In genomic region chr1:204788470-204788869, GRCh38 we compare ENCODE assay signal across 22 cellular contexts.
DNase-seq lines count a peak whose midpoint lies in the region; ATAC-seq, FAIRE-seq and TF ChIP-seq lines count a peak whose summit lies in the region.
"Had no signal": no experiment of that assay in that cellular context is flagged by ENCODE, and none has a peak within 500 bp of the region (broad histone marks: within the 10 kb centered on the region; RNA-seq: fewer than 3 reads in every experiment).

No MANE protein-coding gene starts in this region.

- TF ChIP-seq CTCF in HepG2 (CRISPR knock-in tag; IDR thresholded peaks at IDR 0.05) (no peak), right lobe of liver (IDR thresholded peaks at IDR 0.05) (no peak), K562 (IDR thresholded peaks at IDR 0.05 in 2 of 3, conservative IDR thresholded peaks at IDR 0.05 in 1 of 3; ENCODE audit: insufficient read depth in 2 of 3, low read depth in 1 of 3, low read length in 3 of 3) (no peak)
- TF ChIP-seq CTCF in activated CD8-positive, alpha-beta T cell treated with anti-CD3 and anti-CD28 coated beads for 36 hours (IDR thresholded peaks at IDR 0.05), result no peak

- TF ChIP-seq EP300 in HepG2 (IDR thresholded peaks at IDR 0.05; ENCODE audit: low read depth in 2 of 2, low read length in 2 of 2), result no peak
- TF ChIP-seq EP300 in HepG2 (CRISPR knock-in tag; IDR thresholded peaks at IDR 0.05; ENCODE audit: borderline replicate concordance), result no peak
- TF ChIP-seq EP300 in K562 (IDR thresholded peaks at IDR 0.05; ENCODE audit: low read length), result no peak

- POLR2A ChIA-PET in HepG2 (lab: Yijun Ruan, JAX), result no interaction called here
- POLR2A ChIA-PET in K562 (lab: Yijun Ruan, JAX), result no interaction called here
- POLR2A ChIA-PET in activated CD8-positive, alpha-beta T cell treated with anti-CD3 and anti-CD28 coated beads for 36 hours (lab: Charles Lee), result no interaction called here

- no peak overlapping the region for H3K27ac ChIP-seq in HepG2 (ENCODE audit: extremely low read length, insufficient read depth, low read length)
- H3K27ac ChIP-seq in right lobe of liver, result no peak overlapping the region
- no peak overlapping the region for H3K27ac ChIP-seq in K562 (ENCODE audit: extremely low read depth, low read depth, low read length)
- H3K27ac ChIP-seq: 22Rv1, BLaER1 had no signal

- no peak for TF ChIP-seq RAD21 in HepG2 (CRISPR knock-in tag; IDR thresholded peaks at IDR 0.05)
- TF ChIP-seq RAD21 in K562 (CRISPR knock-in tag; conservative IDR thresholded peaks at IDR 0.05 in 1 of 2, IDR thresholded peaks at IDR 0.05 in 1 of 2), result no peak

- H3K27me3 Mint-ChIP-seq in activated CD8-positive, alpha-beta T cell treated with anti-CD3 and anti-CD28 coated beads for 36 hours, result peaks cover 34% of the 10 kb centered on the region

- in situ Hi-C loops in HepG2 (cut with HindIII; ENCODE audit: extremely low pct_ligation_motif_present, low pct_unique_long_range_greater_than_20kb) (no loop called here), K562 (cut with MboI) (no loop called here)

- H3K4me3 ChIP-seq in HepG2 (replicated peaks in 1 of 3; ENCODE audit: insufficient read depth in 1 of 3, low read depth in 2 of 3, low read length in 3 of 3), result no peak overlapping the region
- no peak overlapping the region for H3K4me3 ChIP-seq in right lobe of liver
- no peak overlapping the region for H3K4me3 ChIP-seq in K562
- H3K4me3 ChIP-seq: BLaER1 had no signal

- H3K9me3 ChIP-seq in HepG2 (ENCODE audit: low read length), result no peaks in the 10 kb centered on the region
- no peaks in the 10 kb centered on the region for H3K9me3 ChIP-seq in right lobe of liver
- no peaks in the 10 kb centered on the region for H3K9me3 ChIP-seq in K562 (replicated peaks; ENCODE audit: control insufficient read depth, insufficient read depth, low read depth, low read length)
- H3K9me3 ChIP-seq: BE2C, BLaER1, Caco-2 had no signal

- peaks cover 2% of the 10 kb centered on the region for H3K4me1 Mint-ChIP-seq in activated CD8-positive, alpha-beta T cell treated with anti-CD3 and anti-CD28 coated beads for 36 hours (ENCODE audit: low read depth)

- no peaks in the 10 kb centered on the region; a peak in 1 of 5 replicates for H3K27me3 ChIP-seq in HepG2 (ENCODE audit: control insufficient read depth in 1 of 2, insufficient read depth in 2 of 2, low read length in 2 of 2)
- no peaks in the 10 kb centered on the region for H3K27me3 ChIP-seq in right lobe of liver
- peaks cover 0 to 9% of the 10 kb centered on the region in 2 experiments; a peak in 1 of 5 replicates for H3K27me3 ChIP-seq in K562 (ENCODE audit: control insufficient read depth in 2 of 2, insufficient read depth in 2 of 2, low read length in 2 of 2)
- H3K27me3 ChIP-seq: BE2C, BLaER1 had no signal

- intact Hi-C loops in HepG2 (cut with micrococcal nuclease; ENCODE audit: unreplicated experiment), result no loop called here
- intact Hi-C loops in right lobe of liver (cut with DNase I), result no loop called here
- intact Hi-C loops in K562 (cut with micrococcal nuclease), result no loop called here
- intact Hi-C loops in activated CD8-positive, alpha-beta T cell treated with anti-CD3 and anti-CD28 coated beads for 36 hours (cut with micrococcal nuclease), result no loop called here

- no peaks in the 10 kb centered on the region for H4K20me1 ChIP-seq in HepG2 (ENCODE audit: insufficient read depth, low read length)
- H4K20me1 ChIP-seq in K562 (replicated peaks; ENCODE audit: control insufficient read depth, insufficient read depth, low read length), result no peaks in the 10 kb centered on the region
- H4K20me1 ChIP-seq: BLaER1 had no signal

- H2AFZ ChIP-seq in HepG2 (ENCODE audit: low read length) (no peak overlapping the region), K562 (ENCODE audit: low read depth, low read length) (no peak overlapping the region)

- no peaks in the 10 kb centered on the region for H3K36me3 Mint-ChIP-seq in activated CD8-positive, alpha-beta T cell treated with anti-CD3 and anti-CD28 coated beads for 36 hours (ENCODE audit: low read depth)
- H3K36me3 Mint-ChIP-seq: CD14-positive monocyte; CD4-positive, alpha-beta memory T cell; CD4-positive, CD25-positive, alpha-beta regulatory T cell had no signal

- H3K4me2 ChIP-seq in HepG2 (ENCODE audit: low read depth, low read length) (no peak overlapping the region), K562 (ENCODE audit: insufficient read depth, low read length) (no peak overlapping the region)
- H3K4me2 ChIP-seq: BLaER1 had no signal

- no peaks in the 10 kb centered on the region for H3K9me3 Mint-ChIP-seq in activated CD8-positive, alpha-beta T cell treated with anti-CD3 and anti-CD28 coated beads for 36 hours

- CTCF ChIA-PET in HepG2 (lab: Yijun Ruan, JAX; ENCODE audit: low intra/inter-chr PET ratio, low total read pairs), result no interaction called here
- CTCF ChIA-PET in K562 (lab: Yijun Ruan, JAX; ENCODE audit: low intra/inter-chr PET ratio), result no interaction called here
- CTCF ChIA-PET in activated CD8-positive, alpha-beta T cell treated with anti-CD3 and anti-CD28 coated beads for 36 hours (lab: Charles Lee), result interaction anchor here (1.0 to 9.2 kb wide), 3 partner anchors 17 to 42 kb away, joined by 3 to 307 read pairs (median 4); no protein-coding TSS in a partner anchor

- no peaks in the 10 kb centered on the region for H3K9me1 ChIP-seq in K562 (ENCODE audit: control insufficient read depth, insufficient read depth, low read length)

- H3K4me1 ChIP-seq in HepG2 (ENCODE audit: insufficient read depth, low read length), result no peaks in the 10 kb centered on the region
- H3K4me1 ChIP-seq in right lobe of liver, result no peaks in the 10 kb centered on the region
- H3K4me1 ChIP-seq in K562 (replicated peaks in 1 of 2; ENCODE audit: control insufficient read depth in 2 of 2, insufficient read depth in 2 of 2, low read length in 2 of 2), result no peaks in the 10 kb centered on the region
- H3K4me1 ChIP-seq: BE2C, Caco-2 had no signal

- DNase-seq in HepG2 (ENCODE audit: low spot score) (no peak), right lobe of liver (no peak), K562 (ENCODE audit: extremely low read depth in 1 of 4, low spot score in 3 of 4) (no peak), islet precursor cell (peak; percentile 1), LoVo (ENCODE audit: low spot score) (no peak)
- no peak for DNase-seq in activated CD8-positive, alpha-beta T cell treated with anti-CD3 and anti-CD28 coated beads for 36 hours
- DNase-seq: ACHN; BE2C; C1 segment of cervical spinal cord; Caco-2; Calu3; CD4-positive, alpha-beta memory T cell; CD4-positive, CD25-positive, alpha-beta regulatory T cell; DMS79 treated with DMSO at 0.1 percent for 48 hours; GF-D8 had no signal

- no peak overlapping the region for H3K27ac Mint-ChIP-seq in activated CD8-positive, alpha-beta T cell treated with anti-CD3 and anti-CD28 coated beads for 36 hours
- H3K27ac Mint-ChIP-seq: CD14-positive monocyte; CD4-positive, alpha-beta memory T cell had no signal

- TF ChIP-seq POLR2A in HepG2 (IDR thresholded peaks at IDR 0.05; ENCODE audit: insufficient read depth in 1 of 2, low read depth in 2 of 2, low read length in 2 of 2) (no peak), right lobe of liver (IDR thresholded peaks at IDR 0.05) (no peak), K562 (conservative IDR thresholded peaks at IDR 0.05) (no peak)

- H3K9ac ChIP-seq in HepG2 (ENCODE audit: insufficient read depth, low read depth, low read length) (no peak overlapping the region), K562 (ENCODE audit: insufficient read depth in 1 of 2, low read depth in 2 of 2, low read length in 2 of 2) (no peak overlapping the region)
- H3K9ac ChIP-seq: BLaER1 had no signal

- FAIRE-seq in HepG2 (lab: Jason Lieb, UNC), result no peak
- FAIRE-seq in K562 (lab: Jason Lieb, UNC), result no peak
- FAIRE-seq: D721Med, G401.6, GM12891 had no signal

- BruUV-seq in HepG2 (replicated peaks; lab: Mats Ljungman, UMichigan), result no TSS peak
- no TSS peak for BruUV-seq in K562 (replicated peaks; lab: Mats Ljungman, UMichigan)

- ATAC-seq in HepG2 (no peak), right lobe of liver (no peak), K562 (no peak), HG03460 (IDR thresholded peaks at IDR 0.05; ENCODE audit: unreplicated experiment) (no peak)
- no peak for ATAC-seq in activated CD8-positive, alpha-beta T cell treated with anti-CD3 and anti-CD28 coated beads for 36 hours

- H3K79me2 ChIP-seq in HepG2 (ENCODE audit: insufficient read depth, low read length), result no peaks in the 10 kb centered on the region
- no peaks in the 10 kb centered on the region for H3K79me2 ChIP-seq in K562 (ENCODE audit: control insufficient read depth, insufficient read depth, low read length)

- H3K4me3 Mint-ChIP-seq in activated CD8-positive, alpha-beta T cell treated with anti-CD3 and anti-CD28 coated beads for 36 hours, result no peak overlapping the region
- H3K4me3 Mint-ChIP-seq: CD14-positive monocyte; CD4-positive, alpha-beta memory T cell; CD4-positive, CD25-positive, alpha-beta regulatory T cell had no signal

- no peaks in the 10 kb centered on the region for H3K36me3 ChIP-seq in HepG2 (replicated peaks in 1 of 2; ENCODE audit: control insufficient read depth in 1 of 2, insufficient read depth in 2 of 2, low read length in 2 of 2)
- no peaks in the 10 kb centered on the region for H3K36me3 ChIP-seq in right lobe of liver
- H3K36me3 ChIP-seq in K562 (ENCODE audit: control insufficient read depth, insufficient read depth, low read length), result no peaks in the 10 kb centered on the region
- H3K36me3 ChIP-seq: BE2C, BLaER1 had no signal

TF ChIP-seq in HepG2, 621 proteins besides CTCF, POLR2A, EP300 and RAD21:
- TF ChIP-seq CEBPB (IDR thresholded peaks at IDR 0.05; ENCODE audit: borderline replicate concordance, low read depth, low read length) (peak; percentile 81), RCOR2 (CRISPR knock-in tag; IDR thresholded peaks at IDR 0.05) (no peak)
TF ChIP-seq in HepG2: peak in this region for 1.

TF ChIP-seq in K562, 482 proteins besides CTCF, POLR2A, EP300 and RAD21 (continues in another document):
- no peak for TF ChIP-seq ZNF184 (CRISPR knock-in tag; IDR thresholded peaks at IDR 0.05)
- TF ChIP-seq CEBPG (CRISPR knock-in tag; IDR thresholded peaks at IDR 0.05), result peak; percentile 18; the same call in 1 of the 2 replicates
- peak; percentile 67 to 91 for TF ChIP-seq CEBPG (tag; conservative IDR thresholded peaks at IDR 0.05 in 1 of 2, IDR thresholded peaks at IDR 0.05 in 1 of 2)
- TF ChIP-seq ZNF57 (CRISPR knock-in tag; IDR thresholded peaks at IDR 0.05), result no peak
- 0 out of 2 replicates have a peak, but pooled peaks have one; percentile 46 for TF ChIP-seq IRF9 (tag; IDR thresholded peaks at IDR 0.05)

Comparison
In these comparisons a context has a peak if more than half of its experiments do, and no peak if none do; other contexts are left out.
1. Of the 241 proteins assayed by ChIP-seq in both HepG2 and K562: peak only in HepG2: none; only in K562: CEBPG and IRF9; in both: CEBPB; in neither: 238.